ENCODE assay signal across 8 cellular contexts in genomic region chr1:36450270-36450918, GRCh38. TPM values are rescaled to one million over a fixed set of nuclear protein-coding genes. Genes with fewer than 3 reads are reported as not detected.
DNase-seq lines count a peak whose midpoint lies in the region; ATAC-seq and TF ChIP-seq lines count a peak whose summit lies in the region.

A gene with protein sequence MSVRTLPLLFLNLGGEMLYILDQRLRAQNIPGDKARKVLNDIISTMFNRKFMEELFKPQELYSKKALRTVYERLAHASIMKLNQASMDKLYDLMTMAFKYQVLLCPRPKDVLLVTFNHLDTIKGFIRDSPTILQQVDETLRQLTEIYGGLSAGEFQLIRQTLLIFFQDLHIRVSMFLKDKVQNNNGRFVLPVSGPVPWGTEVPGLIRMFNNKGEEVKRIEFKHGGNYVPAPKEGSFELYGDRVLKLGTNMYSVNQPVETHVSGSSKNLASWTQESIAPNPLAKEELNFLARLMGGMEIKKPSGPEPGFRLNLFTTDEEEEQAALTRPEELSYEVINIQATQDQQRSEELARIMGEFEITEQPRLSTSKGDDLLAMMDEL (minus strand): TSS chr1:36450451. CDS start chr1:36450369, 82 bp downstream.

- no peaks in the 10 kb centered on the region for H3K9me3 Mint-ChIP-seq in nephron

- H2AFZ ChIP-seq in DND-41 (ENCODE audit: low read depth, low read length), result peak within 1 kb of the TSS; percentile 95

- no peaks in the 10 kb centered on the region for H4K20me1 ChIP-seq in DND-41 (ENCODE audit: insufficient read depth, low read length)

- peak within 1 kb of the TSS; percentile 36 to 75 for H3K4me3 ChIP-seq in DND-41 (ENCODE audit: low read depth in 1 of 2, low read length in 2 of 2)

- H3K27ac ChIP-seq in DND-41 (ENCODE audit: low read length), result peak within 1 kb of the TSS; percentile 75

- H3K4me1 ChIP-seq in DND-41 (ENCODE audit: insufficient read depth, low read length), result peaks cover 25% of the 10 kb centered on the region

- peaks cover 4% of the 10 kb centered on the region for H3K79me2 ChIP-seq in DND-41 (ENCODE audit: insufficient read depth, low read length)

- H3K4me2 ChIP-seq in DND-41 (ENCODE audit: insufficient read depth, low read length), result peak within 1 kb of the TSS; percentile 77

- no peaks in the 10 kb centered on the region for H3K27me3 ChIP-seq in DND-41 (ENCODE audit: insufficient read depth, low read length, poor library complexity)

- peak; percentile 80 for TF ChIP-seq POLR2A in Raji (IDR thresholded peaks at IDR 0.05; ENCODE audit: insufficient read depth, low read depth, low read length)

- peaks cover 12% of the 10 kb centered on the region for H3K36me3 ChIP-seq in DND-41 (ENCODE audit: insufficient read depth, low read length)

- DNase-seq in DND-41, result peak; percentile 89
- peak; percentile 94 for DNase-seq in LHCN-M2 (ENCODE audit: low read depth)
- peak; percentile 82 for DNase-seq in activated gamma-delta T cell treated with Interleukin-2 at 50 U/mL for 16 hours
- DNase-seq in fibroblast of the conjunctiva (ENCODE audit: low read depth), result peak; percentile 96
- peak; percentile 90 for DNase-seq in stimulated activated naive CD8-positive, alpha-beta T cell treated with anti-CD3 and anti-CD28 coated beads, Interleukin-15, Interleukin-2, amounts not matched to agents 100 U/mL and 50 U/mL, for 24 hours

- no peaks in the 10 kb centered on the region for H3K9me3 ChIP-seq in DND-41 (ENCODE audit: insufficient read depth, low read length, severe bottlenecking)

- H3K4me3 Mint-ChIP-seq in nephron, result peak within 1 kb of the TSS; percentile 89 to 97 (median 94)

- H3K36me3 Mint-ChIP-seq in nephron (ENCODE audit: low read depth), result peaks cover 15% of the 10 kb centered on the region

- peak within 1 kb of the TSS; percentile 70 to 96 (median 89) for H3K27ac Mint-ChIP-seq in nephron

- peak; percentile 98 for ATAC-seq in DND-41 (ENCODE audit: insufficient read depth, low read depth)
- peak; percentile 98 for ATAC-seq in GM21825 (IDR thresholded peaks at IDR 0.05; ENCODE audit: unreplicated experiment)
- peak; percentile 99 for ATAC-seq in stimulated activated naive CD8-positive, alpha-beta T cell treated with anti-CD3 and anti-CD28 coated beads, Interleukin-15, Interleukin-2, amounts not matched to agents 100 U/mL and 50 U/mL, for 24 hours

- peaks cover 18% of the 10 kb centered on the region for H3K4me1 Mint-ChIP-seq in nephron

- peak within 1 kb of the TSS; percentile 72 for H3K9ac ChIP-seq in DND-41 (ENCODE audit: low read depth, low read length)

- H3K27me3 Mint-ChIP-seq in nephron (ENCODE audit: low read depth), result no peaks in the 10 kb centered on the region

- TF ChIP-seq CTCF in DND-41 (IDR thresholded peaks at IDR 0.05; ENCODE audit: borderline replicate concordance, extremely low read depth, low read length, poor library complexity, severe bottlenecking), result no peak
- no peak for TF ChIP-seq CTCF in nephron (IDR thresholded peaks at IDR 0.05; ENCODE audit: unreplicated experiment in 3 of 3)

RNA-seq across cellular contexts. Expression of the gene that starts here (rescaled TPM):
- total RNA-seq in LHCN-M2 (2014; rRNA removed), result 4.5 and 7.1 TPM in 2 replicates
- 6.2 TPM for polyA plus RNA-seq in LHCN-M2 (2012)

Comparison
In these comparisons a context has a peak if more than half of its experiments do, and no peak if none do; other contexts are left out.
1. Peak in every context shown above with its lines: DNase-seq, ATAC-seq, H3K4me3 ChIP-seq and H3K27ac ChIP-seq.